Comparison of ENCODE assay signal across 12 cellular contexts in the genomic region with DNA sequence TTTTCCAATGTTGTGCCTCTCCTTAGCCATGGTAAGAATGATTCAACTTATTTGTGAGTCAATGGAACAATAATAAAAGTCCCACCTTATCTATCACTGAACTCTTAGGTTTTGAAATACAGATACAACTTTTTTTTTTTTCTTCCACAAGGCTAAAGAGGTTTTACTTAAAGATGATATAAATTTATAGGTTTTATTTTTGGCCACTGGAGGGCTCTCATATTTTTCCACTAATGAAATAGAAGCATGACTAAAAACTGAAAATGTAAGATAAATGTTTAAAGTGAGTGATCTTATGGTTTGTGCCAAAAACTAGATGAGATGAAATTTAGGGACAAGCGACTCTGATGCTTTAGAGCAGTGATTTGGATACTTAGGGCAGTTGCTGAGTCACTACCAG.
A peak's percentile ranks its signal among the peaks of the same experiment; 100 is the strongest.
DNase-seq lines count a peak whose midpoint lies in the region; ATAC-seq and TF ChIP-seq lines count a peak whose summit lies in the region.
"Had no signal": no experiment of that assay in that cellular context is flagged by ENCODE, and none has a peak within 500 bp of the region (broad histone marks: within the 10 kb centered on the region; RNA-seq: fewer than 3 reads in every experiment).

No MANE protein-coding gene starts in this region.

- peaks cover 37% of the 10 kb centered on the region for H3K4me1 Mint-ChIP-seq in HFFc6 (ENCODE audit: low read depth)
- no peaks in the 10 kb centered on the region for H3K4me1 Mint-ChIP-seq in glutamatergic neuron (ENCODE audit: low read depth, unreplicated experiment)
- H3K4me1 Mint-ChIP-seq: stimulated activated naive B cell treated with anti-CD40 and anti-IgM and Interleukin-4, amounts not matched to agents 10 μg/mL and 1 μg/mL and 100 μg/mL, for 72 hours had no signal

- intact Hi-C loops in adrenal gland (cut with DNase I) = no loop called here

- CTCF ChIA-PET in AG04450 (lab: Charles Lee) = interaction anchor here (1.0 kb wide), 1 partner anchor 967 kb away, joined by 3 read pairs; no protein-coding TSS in a partner anchor

- no peaks in the 10 kb centered on the region for H3K27me3 ChIP-seq in AG04450 (ENCODE audit: control insufficient read depth, insufficient read depth, low read length)
- no peaks in the 10 kb centered on the region for H3K27me3 ChIP-seq in adrenal gland
- no peaks in the 10 kb centered on the region for H3K27me3 ChIP-seq in SJCRH30

- POLR2A ChIA-PET in AG04450 (lab: Yijun Ruan, JAX) = no interaction called here

- H3K9me3 Mint-ChIP-seq in HFFc6 (no peaks in the 10 kb centered on the region; the same call in 1 of the 2 replicates), glutamatergic neuron (ENCODE audit: unreplicated experiment) (no peaks in the 10 kb centered on the region)

- H3K36me3 Mint-ChIP-seq in HFFc6 (ENCODE audit: low read depth) (no peaks in the 10 kb centered on the region), glutamatergic neuron (ENCODE audit: unreplicated experiment) (no peaks in the 10 kb centered on the region)
- H3K36me3 Mint-ChIP-seq: stimulated activated naive B cell treated with anti-CD40 and anti-IgM and Interleukin-4, amounts not matched to agents 10 μg/mL and 1 μg/mL and 100 μg/mL, for 72 hours had no signal

- no peak for ATAC-seq in stimulated activated naive CD8-positive, alpha-beta T cell treated with anti-CD3 and anti-CD28 coated beads, Interleukin-15, Interleukin-2, amounts not matched to agents 100 U/mL and 50 U/mL, for 24 hours
- ATAC-seq in GM21529 (IDR thresholded peaks at IDR 0.05; ENCODE audit: unreplicated experiment) = no peak
- ATAC-seq: stimulated activated naive B cell treated with anti-CD40 and anti-IgM and Interleukin-4, amounts not matched to agents 10 μg/mL and 1 μg/mL and 100 μg/mL, for 72 hours had no signal

- no peak overlapping the region for H3K4me3 Mint-ChIP-seq in HFFc6
- no peak overlapping the region for H3K4me3 Mint-ChIP-seq in glutamatergic neuron (ENCODE audit: unreplicated experiment)
- H3K4me3 Mint-ChIP-seq: CD4-positive, alpha-beta T cell; stimulated activated naive B cell treated with anti-CD40 and anti-IgM and Interleukin-4, amounts not matched to agents 10 μg/mL and 1 μg/mL and 100 μg/mL, for 72 hours had no signal

- H3K9me3 ChIP-seq in AG04450 (ENCODE audit: control insufficient read depth, insufficient read depth, low read length) = no peaks in the 10 kb centered on the region
- H3K9me3 ChIP-seq in adrenal gland (replicated peaks in 1 of 3) = no peaks in the 10 kb centered on the region
- no peaks in the 10 kb centered on the region for H3K9me3 ChIP-seq in SJCRH30 (replicated peaks)

- H3K4me3 ChIP-seq in AG04450 (ENCODE audit: low read depth, low read length) = no peak overlapping the region
- H3K4me3 ChIP-seq in adrenal gland = no peak overlapping the region
- H3K4me3 ChIP-seq in SJCRH30 = no peak overlapping the region

- H3K27ac Mint-ChIP-seq in HFFc6 (peak overlapping the region; percentile 30; the same call in 1 of the 2 replicates), glutamatergic neuron (ENCODE audit: unreplicated experiment) (no peak overlapping the region)
- H3K27ac Mint-ChIP-seq: CD4-positive, alpha-beta T cell; stimulated activated naive B cell treated with anti-CD40 and anti-IgM and Interleukin-4, amounts not matched to agents 10 μg/mL and 1 μg/mL and 100 μg/mL, for 72 hours had no signal

- no peak for TF ChIP-seq POLR2A in adrenal gland (IDR thresholded peaks at IDR 0.05)

- TF ChIP-seq CTCF in AG04450 (IDR thresholded peaks at IDR 0.05; ENCODE audit: low read depth, low read length) (peak; percentile 19; the same call in 1 of the 2 replicates), HFFc6 (IDR thresholded peaks at IDR 0.05) (peak; percentile 77), adrenal gland (IDR thresholded peaks at IDR 0.05) (peak in 4 of 6 experiments; percentile 7 to 40 (median 28)), glutamatergic neuron (IDR thresholded peaks at IDR 0.05; ENCODE audit: partially characterized antibody, unreplicated experiment) (peak; percentile 22)

- H3K36me3 ChIP-seq in adrenal gland (replicated peaks in 1 of 2) = no peaks in the 10 kb centered on the region
- H3K36me3 ChIP-seq in SJCRH30 = no peaks in the 10 kb centered on the region

- WGBS in adrenal gland, 4 donors = 48 to 64% (median 61%) methylated on average over 1 of the region's 1 CpG

- DNase-seq in AG04450 (ENCODE audit: low read depth, low spot score) (no peak), HFFc6 (no peak), adrenal gland (no peak), glutamatergic neuron (no peak), SJCRH30 (no peak)
- no peak for DNase-seq in activated effector memory CD4-positive, alpha-beta T cell treated with anti-CD3 and anti-CD28 coated beads, Interleukin-2, amount 50 U/mL, for 16 hours
- DNase-seq in stimulated activated naive CD8-positive, alpha-beta T cell treated with anti-CD3 and anti-CD28 coated beads, Interleukin-15, Interleukin-2, amounts not matched to agents 100 U/mL and 50 U/mL, for 24 hours = no peak
- DNase-seq: CD4-positive, alpha-beta T cell; KG1; stimulated activated CD4-positive, alpha-beta T cell treated with anti-CD3 and anti-CD28 coated beads, Interleukin-2, amount 100 ng/mL, for 48 hours; stimulated activated naive B cell treated with anti-CD40 and anti-IgM and Interleukin-4, amounts not matched to agents 10 μg/mL and 1 μg/mL and 100 μg/mL, for 72 hours had no signal

- peaks cover 3% of the 10 kb centered on the region for H3K27me3 Mint-ChIP-seq in HFFc6 (ENCODE audit: insufficient read depth)
- no peaks in the 10 kb centered on the region for H3K27me3 Mint-ChIP-seq in glutamatergic neuron (ENCODE audit: unreplicated experiment)
- H3K27me3 Mint-ChIP-seq: CD4-positive, alpha-beta T cell; stimulated activated naive B cell treated with anti-CD40 and anti-IgM and Interleukin-4, amounts not matched to agents 10 μg/mL and 1 μg/mL and 100 μg/mL, for 72 hours had no signal

- H3K27ac ChIP-seq in AG04450 (ENCODE audit: low read depth, low read length) (no peak overlapping the region), adrenal gland (no peak overlapping the region), SJCRH30 (no peak overlapping the region)

- H3K4me1 ChIP-seq in adrenal gland (replicated peaks in 1 of 2) (peaks cover 0 to 3% of the 10 kb centered on the region in 2 donors), SJCRH30 (no peaks in the 10 kb centered on the region)

Comparison
In these comparisons a context has a peak if more than half of its experiments do, and no peak if none do; other contexts are left out.
1. CTCF ChIP-seq: peak in every context shown above with its lines; median percentile 77 in HFFc6; 28 in adrenal gland; 22 in glutamatergic neuron; 19 in AG04450.